In genomic region chr9:130938184-130938651, GRCh38 we compare ENCODE assay signal across 10 cellular contexts. TPM values are rescaled to one million over a fixed set of nuclear protein-coding genes. Genes with fewer than 3 reads are reported as not detected.
DNase-seq lines count a peak whose midpoint lies in the region; ATAC-seq and TF ChIP-seq lines count a peak whose summit lies in the region.
"Had no signal": no experiment of that assay in that cellular context is flagged by ENCODE, and none has a peak within 500 bp of the region (broad histone marks: within the 10 kb centered on the region; RNA-seq: fewer than 3 reads in every experiment).

No MANE protein-coding gene starts in this region.

- no peaks in the 10 kb centered on the region for H3K79me2 ChIP-seq in fibroblast of lung (ENCODE audit: control insufficient read depth, insufficient read depth, low read length)

- H3K9me3 Mint-ChIP-seq in progenitor cell of endocrine pancreas (ENCODE audit: low read depth) = no peaks in the 10 kb centered on the region

- H3K27me3 ChIP-seq in SJCRH30 (peaks cover 43% of the 10 kb centered on the region), fibroblast of lung (ENCODE audit: control insufficient read depth, insufficient read depth, low read length) (peaks cover 15% of the 10 kb centered on the region)

- H2AFZ ChIP-seq in fibroblast of lung (ENCODE audit: low read length) = peak overlapping the region; percentile 13

- DNase-seq in SJCRH30 (no peak), fibroblast of lung (ENCODE audit: low read depth in 2 of 2) (no peak), progenitor cell of endocrine pancreas (ENCODE audit: low spot score, unreplicated experiment) (no peak), ureter (ENCODE audit: low spot score) (no peak), NCI-H446 (lab: John Stamatoyannopoulos, UW) (no peak), DMS53 treated with DMSO at 0.1 percent for 48 hours (lab: John Stamatoyannopoulos, UW; ENCODE audit: unreplicated experiment) (no peak)

- H3K27ac ChIP-seq in SJCRH30 (no peak overlapping the region), fibroblast of lung (ENCODE audit: insufficient read depth, low read length) (no peak overlapping the region)

- H3K9me3 ChIP-seq in SJCRH30 (replicated peaks) (no peaks in the 10 kb centered on the region), fibroblast of lung (ENCODE audit: control insufficient read depth, insufficient read depth, low read depth, low read length) (no peaks in the 10 kb centered on the region)

- H3K36me3 ChIP-seq in SJCRH30 = no peaks in the 10 kb centered on the region
- no peaks in the 10 kb centered on the region for H3K36me3 ChIP-seq in fibroblast of lung (ENCODE audit: control insufficient read depth, insufficient read depth, low read length)

- ATAC-seq in HG03354 (IDR thresholded peaks at IDR 0.05; ENCODE audit: poor library complexity, severe bottlenecking, unreplicated experiment) = no peak

- H3K4me1 ChIP-seq in SJCRH30 (peaks cover 7% of the 10 kb centered on the region), fibroblast of lung (ENCODE audit: control insufficient read depth, extremely low read depth, insufficient read depth, low read length) (peaks cover 32% of the 10 kb centered on the region)

- H3K4me2 ChIP-seq in fibroblast of lung (ENCODE audit: extremely low read depth, insufficient read depth, low read length) = peak overlapping the region; percentile 71

- H3K4me3 Mint-ChIP-seq in progenitor cell of endocrine pancreas (ENCODE audit: low read depth) = peak overlapping the region; percentile 56

- peaks cover 2% of the 10 kb centered on the region for H3K4me1 Mint-ChIP-seq in progenitor cell of endocrine pancreas (ENCODE audit: low read depth)

- TF ChIP-seq CTCF in fibroblast of lung (conservative IDR thresholded peaks at IDR 0.05 in 1 of 2, IDR thresholded peaks at IDR 0.05 in 1 of 2; ENCODE audit: low read depth in 1 of 2, low read length in 2 of 2) (no peak), progenitor cell of endocrine pancreas (IDR thresholded peaks at IDR 0.05; ENCODE audit: unreplicated experiment) (no peak)

- no peak overlapping the region for H3K27ac Mint-ChIP-seq in progenitor cell of endocrine pancreas

- no peaks in the 10 kb centered on the region for H4K20me1 ChIP-seq in fibroblast of lung (ENCODE audit: control insufficient read depth, extremely low read depth, insufficient read depth, low read length)

- H3K36me3 Mint-ChIP-seq in progenitor cell of endocrine pancreas (ENCODE audit: insufficient read depth) = no peaks in the 10 kb centered on the region

- H3K9ac ChIP-seq in fibroblast of lung (ENCODE audit: insufficient read depth, low read length) = peak overlapping the region; percentile 42

- peaks cover 66% of the 10 kb centered on the region for H3K27me3 Mint-ChIP-seq in progenitor cell of endocrine pancreas

- peak overlapping the region; percentile 63; the same call in 1 of the 2 replicates for H3K4me3 ChIP-seq in GM08714 (ENCODE audit: low read length)
- peak overlapping the region; percentile 64 for H3K4me3 ChIP-seq in SJCRH30
- peak overlapping the region in 3 of 4 experiments; percentile 23 to 61 (median 57) for H3K4me3 ChIP-seq in fibroblast of lung (replicated peaks in 1 of 4; ENCODE audit: control extremely low read depth in 1 of 4, insufficient read depth in 1 of 4, low read depth in 3 of 4, low read length in 4 of 4)

RNA-seq across cellular contexts. Expression of gene FIBCD1, which starts 0.8 kb away (rescaled TPM):
- total RNA-seq in SJCRH30 (2014; rRNA removed; shearing (Covaris generic)) = 2.8 TPM in 1 of 2 replicates, not detected in the other
- total RNA-seq in fibroblast of lung = 7.3 and 9.8 TPM in 2 replicates
- 7.2 and 28.0 TPM in 2 replicates for polyA plus RNA-seq in fibroblast of lung
- polyA plus RNA-seq in fibroblast of lung (2012) = 24.8 and 66.0 TPM in 2 replicates
- 5.4 and 39.7 TPM in 2 replicates for polyA minus RNA-seq in fibroblast of lung (ENCODE audit: low replicate concordance)
- total RNA-seq in progenitor cell of endocrine pancreas = not detected in 2 replicates
- total RNA-seq in ureter = not detected
- total RNA-seq: glomerular endothelial cell had no signal

RNA-seq across cellular contexts. Expression of gene QRFP, which starts 41.6 kb away (rescaled TPM):
- not detected in 2 replicates for total RNA-seq in SJCRH30 (2014; rRNA removed; shearing (Covaris generic))
- total RNA-seq in fibroblast of lung (not detected in 2 replicates), progenitor cell of endocrine pancreas (not detected in 2 replicates), ureter (not detected)
- not detected in 2 replicates for polyA plus RNA-seq in fibroblast of lung
- polyA plus RNA-seq in fibroblast of lung (2012) = 0.17 and 0.40 TPM in 2 replicates
- not detected in 2 replicates for polyA minus RNA-seq in fibroblast of lung (ENCODE audit: low replicate concordance)
- total RNA-seq: glomerular endothelial cell, NCI-H460 had no signal
